Comparison of ENCODE assay signal across 1 cellular context in genomic region chr2:20635698-20636584, GRCh38.
TF ChIP-seq lines count a peak whose summit lies in the region.

No MANE protein-coding gene starts in this region.

TF ChIP-seq in HepG2, 621 proteins besides CTCF, POLR2A, EP300 and RAD21 (continued from another document and continues in another):
- TF ChIP-seq ZNF691 (CRISPR knock-in tag; IDR thresholded peaks at IDR 0.05; ENCODE audit: borderline replicate concordance, low read depth) (peak; percentile 95), PTBP1 (IDR thresholded peaks at IDR 0.05; ENCODE audit: low read depth, low read length, poor library complexity, severe bottlenecking) (peak; percentile 47), ZNF616 (CRISPR knock-in tag; IDR thresholded peaks at IDR 0.05; ENCODE audit: low read depth) (peak; percentile 85; the same call in 1 of the 2 replicates), SNAPC5 (CRISPR knock-in tag; IDR thresholded peaks at IDR 0.05; ENCODE audit: borderline replicate concordance) (no peak), ZNF362 (CRISPR knock-in tag; IDR thresholded peaks at IDR 0.05; ENCODE audit: borderline replicate concordance) (peak; percentile 82; the same call in 1 of the 2 replicates), SNAPC4 (CRISPR knock-in tag; IDR thresholded peaks at IDR 0.05) (no peak), YY1 (IDR thresholded peaks at IDR 0.05; ENCODE audit: insufficient read depth, insufficient replicate concordance, low read depth, low read length) (peak; percentile 89), ZNF430 (CRISPR knock-in tag; IDR thresholded peaks at IDR 0.05) (no peak), ATF5 (CRISPR knock-in tag; IDR thresholded peaks at IDR 0.05; ENCODE audit: low read depth) (no peak), ZNF253 (CRISPR knock-in tag; IDR thresholded peaks at IDR 0.05; ENCODE audit: borderline replicate concordance) (no peak), ZBED4 (CRISPR knock-in tag; IDR thresholded peaks at IDR 0.05; ENCODE audit: borderline replicate concordance) (0 out of 2 replicates have a peak, but pooled peaks have one; percentile 62), ZNF550 (CRISPR knock-in tag; IDR thresholded peaks at IDR 0.05; ENCODE audit: borderline replicate concordance) (0 out of 2 replicates have a peak, but pooled peaks have one; percentile 37), HIVEP1 (CRISPR knock-in tag; IDR thresholded peaks at IDR 0.05) (peak; percentile 66), ZFP36L2 (CRISPR knock-in tag; IDR thresholded peaks at IDR 0.05) (no peak), ZSCAN22 (CRISPR knock-in tag; IDR thresholded peaks at IDR 0.05) (no peak), ZNF576 (CRISPR knock-in tag; IDR thresholded peaks at IDR 0.05) (peak; percentile 12; the same call in 1 of the 2 replicates), ZKSCAN1 (IDR thresholded peaks at IDR 0.05; ENCODE audit: low read length) (peak; percentile 48; the same call in 1 of the 2 replicates), KMT2A (CRISPR knock-in tag; IDR thresholded peaks at IDR 0.05) (peak; percentile 81), ZNF570 (CRISPR knock-in tag; IDR thresholded peaks at IDR 0.05; ENCODE audit: borderline replicate concordance) (no peak), BCL6 (CRISPR knock-in tag; IDR thresholded peaks at IDR 0.05) (peak; percentile 72), GZF1 (CRISPR knock-in tag; IDR thresholded peaks at IDR 0.05) (no peak), ZNF607 (CRISPR knock-in tag; IDR thresholded peaks at IDR 0.05; ENCODE audit: borderline replicate concordance) (no peak; the same call in 1 of the 2 replicates), HCFC1 (IDR thresholded peaks at IDR 0.05; ENCODE audit: low read depth, low read length) (no peak), TRIM22 (IDR thresholded peaks at IDR 0.05) (no peak), REST (IDR thresholded peaks at IDR 0.05; ENCODE audit: borderline replicate concordance in 1 of 2, low read depth in 1 of 2, low read length in 2 of 2) (no peak), TAF1 (CRISPR knock-in tag; IDR thresholded peaks at IDR 0.05) (no peak; the same call in 1 of the 2 replicates), CCAR2 (optimal IDR thresholded peaks at IDR 0.05; ENCODE audit: low read depth, low read length) (no peak), ZC3H13 (CRISPR knock-in tag; IDR thresholded peaks at IDR 0.05) (0 out of 2 replicates have a peak, but pooled peaks have one; percentile 47), ZNF710 (CRISPR knock-in tag; IDR thresholded peaks at IDR 0.05; ENCODE audit: borderline replicate concordance) (no peak), ZNF460 (CRISPR knock-in tag; IDR thresholded peaks at IDR 0.05; ENCODE audit: borderline replicate concordance) (no peak), ZNF431 (CRISPR knock-in tag; IDR thresholded peaks at IDR 0.05; ENCODE audit: borderline replicate concordance, low read depth) (no peak), ZBTB25 (CRISPR knock-in tag; IDR thresholded peaks at IDR 0.05) (peak; percentile 87; the same call in 1 of the 2 replicates), ZNF282 (IDR thresholded peaks at IDR 0.05; ENCODE audit: partially characterized antibody) (no peak), PHF20 (CRISPR knock-in tag; IDR thresholded peaks at IDR 0.05) (no peak)
